ENCODE assay signal across 7 cellular contexts in genomic region chr13:41434030-41434429, GRCh38. TPM values are rescaled to one million over a fixed set of nuclear protein-coding genes. Genes with fewer than 3 reads are reported as not detected.
DNase-seq lines count a peak whose midpoint lies in the region; ATAC-seq and TF ChIP-seq lines count a peak whose summit lies in the region.
"Not testable (repeated sequence)": the region's sequence is repeated elsewhere in the genome, so short reads cannot be mapped to it uniquely, and the experiment has no call there.
"Had no signal": no experiment of that assay in that cellular context is flagged by ENCODE, and none has a peak within 500 bp of the region (broad histone marks: within the 10 kb centered on the region; RNA-seq: fewer than 3 reads in every experiment).

No MANE protein-coding gene starts in this region.

- H4K20me1 ChIP-seq in IMR-90 (ENCODE audit: insufficient read depth, low read length) = not testable (repeated sequence)

- POLR2A ChIA-PET in IMR-90 (lab: Charles Lee; ENCODE audit: unreplicated experiment) = not testable (repeated sequence)

- H2BK120ac ChIP-seq in IMR-90 (ENCODE audit: low read depth, low read length) = not testable (repeated sequence)

- not testable (repeated sequence) for H2BK15ac ChIP-seq in IMR-90 (ENCODE audit: low read depth, low read length)

- not testable (repeated sequence) for H4K91ac ChIP-seq in IMR-90 (ENCODE audit: insufficient read depth, low read depth, low read length)

- H3K4me1 ChIP-seq in IMR-90 (ENCODE audit: control insufficient read depth, insufficient read depth, low read length) = not testable (repeated sequence)

- H3K9ac ChIP-seq in IMR-90 (ENCODE audit: low read depth, low read length) = not testable (repeated sequence)

- no CpG with 5 or more reads among the region's 6 CpGs for WGBS in IMR-90 (ENCODE audit: extremely low coverage in 2 of 2, insufficient read length in 1 of 2), 2 experiments

- H2BK20ac ChIP-seq in IMR-90 (ENCODE audit: low read depth, low read length) = not testable (repeated sequence)

- intact Hi-C loops in IMR-90 (cut with micrococcal nuclease) = not testable (repeated sequence)

- CTCF ChIA-PET in IMR-90 (lab: Yijun Ruan, JAX) = not testable (repeated sequence)

- TF ChIP-seq RAD21 in IMR-90 (IDR thresholded peaks at IDR 0.05; ENCODE audit: low read length) = not testable (repeated sequence)

- H3K23ac ChIP-seq in IMR-90 (ENCODE audit: low read depth, low read length) = not testable (repeated sequence)

- H2AK9ac ChIP-seq in IMR-90 (replicated peaks; ENCODE audit: low read depth, low read length, poor library complexity) = not testable (repeated sequence)

- not testable (repeated sequence) for H3K9me1 ChIP-seq in IMR-90 (ENCODE audit: insufficient read depth, low read length)

- not testable (repeated sequence) for H3K27ac ChIP-seq in IMR-90 (ENCODE audit: insufficient read depth, low read length)

- H4K5ac ChIP-seq in IMR-90 (ENCODE audit: low read depth, low read length) = not testable (repeated sequence)

- not testable (repeated sequence) for TF ChIP-seq POLR2A in IMR-90 (IDR thresholded peaks at IDR 0.05; ENCODE audit: low read depth, low read length)

- not testable (repeated sequence) for H3K36me3 ChIP-seq in IMR-90 (ENCODE audit: control insufficient read depth, insufficient read depth, low read length)

- not testable (repeated sequence) for H4K8ac ChIP-seq in IMR-90 (ENCODE audit: low read depth in 2 of 2, low read length in 2 of 2)

- H2AK5ac ChIP-seq in IMR-90 (ENCODE audit: low read depth, low read length) = not testable (repeated sequence)

- in situ Hi-C loops in IMR-90 (cut with MboI; ENCODE audit: low sequenced_read_pairs) = not testable (repeated sequence)

- H3K27me3 ChIP-seq in IMR-90 (ENCODE audit: control insufficient read depth, insufficient read depth, low read length) = not testable (repeated sequence)

- not testable (repeated sequence) for H3K79me1 ChIP-seq in IMR-90 (ENCODE audit: low read depth in 1 of 2, low read length in 2 of 2)

- H3K14ac ChIP-seq in IMR-90 (replicated peaks; ENCODE audit: low read depth, low read length) = not testable (repeated sequence)

- 0 out of 2 replicates have a peak overlapping the region, but pooled peaks have one; percentile 4 for H3K4ac ChIP-seq in IMR-90 (ENCODE audit: low read depth, low read length)

- H2BK5ac ChIP-seq in IMR-90 (ENCODE audit: low read depth, low read length, poor library complexity, severe bottlenecking) = not testable (repeated sequence)

- not testable (repeated sequence) for H3K9me3 ChIP-seq in IMR-90 (ENCODE audit: control insufficient read depth, insufficient read depth, low read length)

- not testable (repeated sequence) for H3K4me2 ChIP-seq in IMR-90 (ENCODE audit: low read depth, low read length)

- not testable (repeated sequence) for TF ChIP-seq CTCF in IMR-90 (conservative IDR thresholded peaks at IDR 0.05; ENCODE audit: low read depth, low read length); cardiac fibroblast (IDR thresholded peaks at IDR 0.05; ENCODE audit: low read depth, low read length)

- not testable (repeated sequence) for H2AFZ ChIP-seq in IMR-90 (replicated peaks; ENCODE audit: low read length, poor library complexity)

- not testable (repeated sequence) for BruUV-seq in IMR-90 (replicated peaks; lab: Mats Ljungman, UMichigan)

- H3K4me3 ChIP-seq in IMR-90 (ENCODE audit: insufficient read depth, low read depth, low read length); cardiac fibroblast (replicated peaks in 1 of 2; ENCODE audit: low read depth in 2 of 2, low read length in 2 of 2): not testable (repeated sequence)

- not testable (repeated sequence) for H3K56ac ChIP-seq in IMR-90 (ENCODE audit: extremely low read depth, insufficient read depth, low read length)

- H3K18ac ChIP-seq in IMR-90 (ENCODE audit: low read depth, low read length) = 0 out of 2 replicates have a peak overlapping the region, but pooled peaks have one; percentile 44

- dilution Hi-C loops in IMR-90 (cut with HindIII; ENCODE audit: low sequenced_read_pairs, unreplicated experiment) = not testable (repeated sequence)

- not testable (repeated sequence) for ATAC-seq in IMR-90 (ENCODE audit: low read depth)

- DNase-seq in EH (ENCODE audit: low read depth) = peak; percentile 69
- peak; percentile 50 for DNase-seq in GM04503 (ENCODE audit: low read depth)
- peak; percentile 49 for DNase-seq in IMR-90
- peak; percentile 5 to 18 for DNase-seq in cardiac fibroblast (ENCODE audit: low read depth in 2 of 2)
- DNase-seq in fibroblast of peridontal ligament (ENCODE audit: extremely low read depth) = peak; percentile 59
- DNase-seq in stromal cell of bone marrow (ENCODE audit: low read depth) = peak; percentile 17

RNA-seq across cellular contexts. Expression of gene RGCC, which starts 23.3 kb away (rescaled TPM):
- total RNA-seq in IMR-90 (2012; rRNA removed) = 6.1 and 7.5 TPM in 2 replicates
- 7.6 and 10.6 TPM in 2 replicates for polyA plus RNA-seq in IMR-90 (2012; rRNA removed)
- 4.6 and 11.3 TPM in 2 replicates for polyA plus RNA-seq in IMR-90 (2012; cell fraction: cytosol; rRNA removed)
- 6.4 and 25.4 TPM in 2 replicates for polyA plus RNA-seq in IMR-90 (2012; cell fraction: nucleus; rRNA removed; ENCODE audit: low replicate concordance)
- polyA plus RNA-seq: H1 had no signal

Comparison
In these comparisons a context has a peak if more than half of its experiments do, and no peak if none do; other contexts are left out.
1. DNase-seq: peak in every context shown above with its lines; median percentile 69 in EH; 59 in fibroblast of peridontal ligament; 50 in GM04503; 49 in IMR-90; 17 in stromal cell of bone marrow; 12 in cardiac fibroblast.